Comparison of ENCODE assay signal across 25 cellular contexts in genomic region chr1:191343816-191344215, GRCh38.
A peak's percentile ranks its signal among the peaks of the same experiment; 100 is the strongest.
DNase-seq lines count a peak whose midpoint lies in the region; ATAC-seq and TF ChIP-seq lines count a peak whose summit lies in the region.
"Had no signal": no experiment of that assay in that cellular context is flagged by ENCODE, and none has a peak within 500 bp of the region (broad histone marks: within the 10 kb centered on the region; RNA-seq: fewer than 3 reads in every experiment).

No MANE protein-coding gene starts in this region.

- no peaks in the 10 kb centered on the region for H3K4me1 ChIP-seq in GM23248 (ENCODE audit: insufficient read depth)
- H3K4me1 ChIP-seq: A549, right atrium auricular region, tibial nerve had no signal

- H3K27me3 ChIP-seq in AG04450 (ENCODE audit: control insufficient read depth, insufficient read depth, low read length) = no peaks in the 10 kb centered on the region
- H3K27me3 ChIP-seq in GM23248 (replicated peaks; ENCODE audit: insufficient read depth) = no peaks in the 10 kb centered on the region
- H3K27me3 ChIP-seq: neutrophil, right atrium auricular region, tibial nerve had no signal

- POLR2A ChIA-PET in AG04450 (lab: Yijun Ruan, JAX) = no interaction called here

- no peaks in the 10 kb centered on the region for H4K20me1 ChIP-seq in GM23248 (ENCODE audit: insufficient read depth)

- H3K9me3 ChIP-seq in AG04450 (ENCODE audit: control insufficient read depth, insufficient read depth, low read length) (no peaks in the 10 kb centered on the region), GM23248 (ENCODE audit: low read depth) (no peaks in the 10 kb centered on the region)
- H3K9me3 ChIP-seq: A549, neutrophil, right atrium auricular region, tibial nerve had no signal

- no peaks in the 10 kb centered on the region for H3K9me2 ChIP-seq in GM23248 (ENCODE audit: insufficient read depth)

- ATAC-seq in GM18502 (IDR thresholded peaks at IDR 0.05; ENCODE audit: poor library complexity, unreplicated experiment) = no peak
- ATAC-seq: A549; activated CD8-positive, alpha-beta T cell treated with anti-CD3 and anti-CD28 coated beads for 36 hours; activated T-cell treated with anti-CD3 and anti-CD28 coated beads, Interleukin-2, amount 50 U/mL, for 72 hours; effector memory CD8-positive, alpha-beta T cell; stimulated activated naive B cell treated with anti-CD40 and anti-IgM and Interleukin-4, amounts not matched to agents 10 μg/mL and 1 μg/mL and 100 μg/mL, for 72 hours had no signal

- no peaks in the 10 kb centered on the region for H3K36me3 ChIP-seq in GM23248 (ENCODE audit: low read depth)
- H3K36me3 ChIP-seq: neutrophil, right atrium auricular region, tibial nerve had no signal

- WGBS in GM23248 (ENCODE audit: low coverage in 1 of 2, low lambda C conversion rate in 2 of 2, missing lambda C conversion rate in 2 of 2), 2 experiments = 5 to 11% methylated on average over 1 of the region's 1 CpG

- H3K79me2 ChIP-seq in GM23248 (ENCODE audit: insufficient read depth) = no peaks in the 10 kb centered on the region

- H3K9ac ChIP-seq in GM23248 = no peak overlapping the region

- TF ChIP-seq CTCF in AG04450 (IDR thresholded peaks at IDR 0.05; ENCODE audit: low read depth, low read length) (no peak), cardiac fibroblast (IDR thresholded peaks at IDR 0.05; ENCODE audit: low read depth, low read length) (no peak), coronary artery (IDR thresholded peaks at IDR 0.05) (no peak)

- H3K27ac ChIP-seq in AG04450 (ENCODE audit: low read depth, low read length) (peak overlapping the region; percentile 59), coronary artery (no peak overlapping the region), GM23248 (no peak overlapping the region)
- H3K27ac ChIP-seq: A549, neutrophil, right atrium auricular region, tibial nerve had no signal

- H2AFZ ChIP-seq in GM23248 = no peak overlapping the region

- in situ Hi-C loops in GM23248 (cut with MboI) = no loop called here

- H3K4me3 ChIP-seq in AG04450 (ENCODE audit: low read depth, low read length) = no peak overlapping the region
- H3K4me3 ChIP-seq in cardiac fibroblast (replicated peaks in 1 of 2; ENCODE audit: low read depth in 2 of 2, low read length in 2 of 2) = no peak overlapping the region
- no peak overlapping the region for H3K4me3 ChIP-seq in coronary artery
- H3K4me3 ChIP-seq in GM23248 = no peak overlapping the region
- H3K4me3 ChIP-seq: A549, right atrium auricular region, tibial nerve had no signal

- CTCF ChIA-PET in AG04450 (lab: Charles Lee) = interaction anchor here (0.7 kb wide), 1 partner anchor 470 kb away, joined by 5 read pairs; no protein-coding TSS in a partner anchor

- no peaks in the 10 kb centered on the region for H3F3A ChIP-seq in GM23248 (ENCODE audit: insufficient read depth)

- DNase-seq in AG04450 (ENCODE audit: low read depth, low spot score) = peak; percentile 41
- DNase-seq in M059J (ENCODE audit: low read depth) = peak; percentile 25
- peak; percentile 10 to 26 for DNase-seq in cardiac fibroblast (ENCODE audit: low read depth in 2 of 2)
- peak; percentile 58 for DNase-seq in kidney tubule cell (ENCODE audit: low spot score)
- DNase-seq in coronary artery (ENCODE audit: low spot score) = no peak
- DNase-seq in CD1c-positive myeloid dendritic cell (ENCODE audit: extremely low spot score) = no peak
- DNase-seq in GM23248 = no peak
- DNase-seq: activated CD8-positive, alpha-beta T cell treated with anti-CD3 and anti-CD28 coated beads for 36 hours; activated naive CD8-positive, alpha-beta T cell treated with anti-CD3 and anti-CD28 coated beads for 36 hours; activated T-cell treated with anti-CD3 and anti-CD28 coated beads, Interleukin-2, amount 50 U/mL, for 72 hours; CD4-positive, alpha-beta T cell; central memory CD4-positive, alpha-beta T cell; effector memory CD8-positive, alpha-beta T cell; foreskin melanocyte; H7; NCI-H1048; NCI-H2029 treated with DMSO at 0.1 percent for 48 hours; NCI-H524 treated with DMSO at 0.1 percent for 48 hours; SIG-M5; stimulated activated naive B cell treated with anti-CD40 and anti-IgM and Interleukin-4, amounts not matched to agents 10 μg/mL and 1 μg/mL and 100 μg/mL, for 72 hours had no signal

- H3K4me2 ChIP-seq in GM23248 (ENCODE audit: unreplicated experiment) = no peak overlapping the region
- H3K4me2 ChIP-seq: A549 had no signal

Comparison
In these comparisons a context has a peak if more than half of its experiments do, and no peak if none do; other contexts are left out.
1. DNase-seq: peak in AG04450 (single experiment), M059J (single experiment), cardiac fibroblast (2 of 2) and kidney tubule cell (single experiment); none in coronary artery (single experiment), CD1c-positive myeloid dendritic cell (single experiment) and GM23248 (single experiment).